Comparison of ENCODE assay signal across 1 cellular context in the genomic region with DNA sequence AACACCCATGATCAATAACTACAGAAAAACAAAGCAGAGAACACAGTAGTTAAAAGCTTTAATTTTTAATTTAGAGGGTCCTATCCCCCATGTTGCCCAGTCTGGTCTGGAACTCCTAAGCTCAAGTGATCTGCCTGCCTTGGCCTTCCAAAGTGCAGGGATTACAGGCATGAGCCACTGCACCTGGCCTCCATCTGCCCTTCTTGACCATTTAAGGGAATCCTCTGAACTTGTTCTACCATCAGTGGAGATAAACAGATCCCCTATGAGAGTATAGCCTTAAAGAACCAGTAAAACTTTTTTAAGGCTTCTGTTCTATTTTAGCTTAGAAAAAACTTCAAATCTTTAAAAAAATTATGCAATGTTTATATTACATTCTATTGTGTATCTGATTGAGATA.
A peak's percentile ranks its signal among the peaks of the same experiment; 100 is the strongest.
TF ChIP-seq lines count a peak whose summit lies in the region.

No MANE protein-coding gene starts in this region.

TF ChIP-seq in H1, 55 proteins besides CTCF, POLR2A, EP300 and RAD21:
- TF ChIP-seq SRF (IDR thresholded peaks at IDR 0.05; ENCODE audit: low read depth, low read length) = peak; percentile 38; the same call in 1 of the 2 replicates
- TF ChIP-seq KDM4A (IDR thresholded peaks at IDR 0.05; ENCODE audit: low read depth, low read length, severe bottlenecking) = no peak
- no peak for TF ChIP-seq MAFK (IDR thresholded peaks at IDR 0.05; ENCODE audit: low read depth, low read length)
